9 cellular contexts compared by ENCODE assay signal in genomic region chr13:24127116-24127631, GRCh38. TPM values are rescaled to one million over a fixed set of nuclear protein-coding genes. Genes with fewer than 3 reads are reported as not detected.
DNase-seq lines count a peak whose midpoint lies in the region; ATAC-seq and TF ChIP-seq lines count a peak whose summit lies in the region.
"Had no signal": no experiment of that assay in that cellular context is flagged by ENCODE, and none has a peak within 500 bp of the region (broad histone marks: within the 10 kb centered on the region; RNA-seq: fewer than 3 reads in every experiment).

No MANE protein-coding gene starts in this region.

- H3K4me3 ChIP-seq in mucosa of descending colon = no peak overlapping the region
- H3K4me3 ChIP-seq in HAP-1 = no peak overlapping the region

- H3K27me3 ChIP-seq in HAP-1 (ENCODE audit: low read depth) = peaks cover 2% of the 10 kb centered on the region; the same call in 1 of the 2 replicates

- no peak for TF ChIP-seq CTCF in mucosa of descending colon (IDR thresholded peaks at IDR 0.05)

- H3K9me3 ChIP-seq in mucosa of descending colon (peaks cover 7% of the 10 kb centered on the region), HAP-1 (0 out of 2 replicates have a peak, but pooled peaks cover 2% of the 10 kb centered on the region)

- ATAC-seq in GM18508 (IDR thresholded peaks at IDR 0.05; ENCODE audit: insufficient read depth, unreplicated experiment) = peak; percentile 56
- peak; percentile 82 for ATAC-seq in GM21786 (IDR thresholded peaks at IDR 0.05; ENCODE audit: unreplicated experiment)
- peak; percentile 94 for ATAC-seq in mucosa of descending colon

- H3K36me3 ChIP-seq in mucosa of descending colon (ENCODE audit: low read depth) (no peaks in the 10 kb centered on the region), HAP-1 (replicated peaks) (no peaks in the 10 kb centered on the region)

- H3K4me1 ChIP-seq in mucosa of descending colon (ENCODE audit: low read depth) = peaks cover 15% of the 10 kb centered on the region
- no peaks in the 10 kb centered on the region for H3K4me1 ChIP-seq in HAP-1

- DNase-seq in NCI-H510A (lab: John Stamatoyannopoulos, UW) (peak; percentile 57), mucosa of descending colon (peak; percentile 66 to 71 (median 67)), DMS79 treated with DMSO at 0.1 percent for 48 hours (lab: John Stamatoyannopoulos, UW) (no peak), amygdala (lab: John Stamatoyannopoulos, UW) (no peak), HAP-1 (ENCODE audit: low spot score in 2 of 2) (no peak), hypothalamus (lab: John Stamatoyannopoulos, UW) (no peak)
- DNase-seq: activated CD4-positive, alpha-beta T cell treated with anti-CD3 and anti-CD28 coated beads for 1 hour had no signal

- in situ Hi-C loops in HAP-1 (cut with MboI; ENCODE audit: low sequenced_read_pairs) = no loop called here

- intact Hi-C loops in mucosa of descending colon (cut with DNase I, micrococcal nuclease) = no loop called here

RNA-seq across cellular contexts. Expression of gene SPATA13, which starts 33.3 kb away (rescaled TPM):
- total RNA-seq in mucosa of descending colon = 10 to 100 TPM; 35.2 to 59.5 (median 35.6) TPM

Comparison
In these comparisons a context has a peak if more than half of its experiments do, and no peak if none do; other contexts are left out.
1. DNase-seq: peak in NCI-H510A (single experiment) and mucosa of descending colon (3 of 3); none in DMS79 treated with DMSO at 0.1 percent for 48 hours (single experiment), amygdala (0 of 56), HAP-1 (0 of 2) and hypothalamus (0 of 51).
2. Peak in every context shown above with its lines, with median percentiles within 50 percentile points of each other: ATAC-seq.